6 cellular contexts compared by ENCODE assay signal in genomic region chr17:21718971-21719370, GRCh38. TPM values are rescaled to one million over a fixed set of nuclear protein-coding genes. Genes with fewer than 3 reads are reported as not detected.
"Had no signal": no experiment of that assay in that cellular context is flagged by ENCODE, and none has a peak within 500 bp of the region (broad histone marks: within the 10 kb centered on the region; RNA-seq: fewer than 3 reads in every experiment).

No MANE protein-coding gene starts in this region.

RNA-seq across cellular contexts. Expression of gene KCNJ18, which starts 26.6 kb away (rescaled TPM):
- total RNA-seq: HepG2, HT-29, HT1080, IMR-90, K562 had no signal
- polyA plus RNA-seq: HepG2, IgD-negative memory B cell, IMR-90, K562 had no signal
